ENCODE assay signal across 8 cellular contexts in genomic region chr16:57244767-57245471, GRCh38. TPM values are rescaled to one million over a fixed set of nuclear protein-coding genes. Genes with fewer than 3 reads are reported as not detected.
DNase-seq lines count a peak whose midpoint lies in the region; ATAC-seq and TF ChIP-seq lines count a peak whose summit lies in the region.

Gene ARL2BP (plus strand): TSS chr16:57245259. CDS start chr16:57245368, 109 bp downstream.

- H3K4me3 Mint-ChIP-seq in activated naive CD4-positive, alpha-beta T cell treated with anti-CD3 and anti-CD28 coated beads, Interleukin-2, amount 10 ng/mL, durations not matched to agents 7 days and 5 days: peak within 1 kb of the TSS; percentile 75

- CTCF ChIA-PET in HEK293T (lab: Yijun Ruan, JAX): no interaction called here
- CTCF ChIA-PET in activated naive CD4-positive, alpha-beta T cell treated with anti-CD3 and anti-CD28 coated beads, Interleukin-2, amount 10 ng/mL, durations not matched to agents 7 days and 5 days (lab: Charles Lee): interaction anchor here (1.0 to 1.6 kb wide), 3 partner anchors 9 to 174 kb away, joined by 3 to 4 read pairs (median 3); no protein-coding TSS in a partner anchor

- TF ChIP-seq CTCF in gastroesophageal sphincter (IDR thresholded peaks at IDR 0.05): peak in 3 of 4 experiments; percentile 6 to 21 (median 19)

- H3K36me3 ChIP-seq in gastroesophageal sphincter: peaks cover 0 to 37% of the 10 kb centered on the region in 2 donors

- H3K4me1 Mint-ChIP-seq in activated naive CD4-positive, alpha-beta T cell treated with anti-CD3 and anti-CD28 coated beads, Interleukin-2, amount 10 ng/mL, durations not matched to agents 7 days and 5 days: peaks cover 25% of the 10 kb centered on the region

- H3K27me3 ChIP-seq in gastroesophageal sphincter: no peaks in the 10 kb centered on the region

- POLR2A ChIA-PET in HEK293T (lab: Yijun Ruan, JAX): interaction anchor here (0.9 to 2.0 kb wide), 6 partner anchors 9 to 153 kb away, joined by 3 to 16 read pairs (median 4); partner anchors contain the start of genes CPNE2, PSME3IP1 and RSPRY1

- H3K4me3 ChIP-seq in gastroesophageal sphincter: peak within 1 kb of the TSS; percentile 50 to 78

- TF ChIP-seq EP300 in gastroesophageal sphincter (IDR thresholded peaks at IDR 0.05): no peak

- DNase-seq in GM04503 (ENCODE audit: low read depth) (peak; percentile 82), HEK293T (ENCODE audit: extremely low spot score) (peak; percentile 99), NAMALWA (ENCODE audit: low spot score) (peak; percentile 97), SK-N-DZ (ENCODE audit: low spot score) (peak; percentile 97), non-pigmented ciliary epithelial cell (ENCODE audit: low read depth) (peak; percentile 75), superior temporal gyrus (ENCODE audit: extremely low spot score) (peak; percentile 96)
- peak; percentile 99 for DNase-seq in activated naive CD4-positive, alpha-beta T cell treated with anti-CD3 and anti-CD28 coated beads, Interleukin-2, amount 10 ng/mL, durations not matched to agents 7 days and 5 days

- WGBS in gastroesophageal sphincter (ENCODE audit: low coverage in 1 of 2), 2 donors: 0% methylated on average over 3 to 8 of the region's 77 CpGs

- H3K9me3 Mint-ChIP-seq in activated naive CD4-positive, alpha-beta T cell treated with anti-CD3 and anti-CD28 coated beads, Interleukin-2, amount 10 ng/mL, durations not matched to agents 7 days and 5 days: no peaks in the 10 kb centered on the region

- H3K36me3 Mint-ChIP-seq in activated naive CD4-positive, alpha-beta T cell treated with anti-CD3 and anti-CD28 coated beads, Interleukin-2, amount 10 ng/mL, durations not matched to agents 7 days and 5 days: peaks cover 21% of the 10 kb centered on the region

- peak within 1 kb of the TSS; percentile 84 to 97 (median 90) for H3K27ac ChIP-seq in gastroesophageal sphincter

- peak; percentile 69 to 85 for TF ChIP-seq POLR2A in gastroesophageal sphincter (IDR thresholded peaks at IDR 0.05)

- no peaks in the 10 kb centered on the region for H3K9me3 ChIP-seq in gastroesophageal sphincter

- ATAC-seq in gastroesophageal sphincter: peak; percentile 99

- H3K4me1 ChIP-seq in gastroesophageal sphincter: peaks cover 0 to 25% (median 2%) of the 10 kb centered on the region in 3 donors

- H3K27me3 Mint-ChIP-seq in activated naive CD4-positive, alpha-beta T cell treated with anti-CD3 and anti-CD28 coated beads, Interleukin-2, amount 10 ng/mL, durations not matched to agents 7 days and 5 days: no peaks in the 10 kb centered on the region

- peak within 1 kb of the TSS; percentile 73 for H3K27ac Mint-ChIP-seq in activated naive CD4-positive, alpha-beta T cell treated with anti-CD3 and anti-CD28 coated beads, Interleukin-2, amount 10 ng/mL, durations not matched to agents 7 days and 5 days

TF ChIP-seq in HEK293T, 16 proteins besides CTCF, POLR2A, EP300 and RAD21:
- TF ChIP-seq TARDBP (IDR thresholded peaks at IDR 0.05) (no peak), HDGF (IDR thresholded peaks at IDR 0.05; ENCODE audit: borderline replicate concordance) (no peak), L3MBTL2 (conservative IDR thresholded peaks at IDR 0.05) (peak; percentile 29), PKNOX1 (IDR thresholded peaks at IDR 0.05) (peak; percentile 74)

RNA-seq across cellular contexts. Expression of gene ARL2BP, which starts in this region (rescaled TPM):
- 94.3 and 103 TPM in 2 replicates for polyA plus RNA-seq in SK-N-DZ (2014; cell fraction: cytosol; rRNA removed)
- 43.5 and 43.9 TPM in 2 replicates for polyA plus RNA-seq in SK-N-DZ (2014; cell fraction: nucleus; rRNA removed)
- total RNA-seq in gastroesophageal sphincter: 10 to 100 TPM; 52.5 to 82.2 (median 75.8) TPM

Comparison
In these comparisons a context has a peak if more than half of its experiments do, and no peak if none do; other contexts are left out.
1. Peak in every context shown above with its lines: DNase-seq, ATAC-seq, H3K4me3 ChIP-seq and H3K27ac ChIP-seq.